Comparison of ENCODE assay signal across 8 cellular contexts in the genomic region with DNA sequence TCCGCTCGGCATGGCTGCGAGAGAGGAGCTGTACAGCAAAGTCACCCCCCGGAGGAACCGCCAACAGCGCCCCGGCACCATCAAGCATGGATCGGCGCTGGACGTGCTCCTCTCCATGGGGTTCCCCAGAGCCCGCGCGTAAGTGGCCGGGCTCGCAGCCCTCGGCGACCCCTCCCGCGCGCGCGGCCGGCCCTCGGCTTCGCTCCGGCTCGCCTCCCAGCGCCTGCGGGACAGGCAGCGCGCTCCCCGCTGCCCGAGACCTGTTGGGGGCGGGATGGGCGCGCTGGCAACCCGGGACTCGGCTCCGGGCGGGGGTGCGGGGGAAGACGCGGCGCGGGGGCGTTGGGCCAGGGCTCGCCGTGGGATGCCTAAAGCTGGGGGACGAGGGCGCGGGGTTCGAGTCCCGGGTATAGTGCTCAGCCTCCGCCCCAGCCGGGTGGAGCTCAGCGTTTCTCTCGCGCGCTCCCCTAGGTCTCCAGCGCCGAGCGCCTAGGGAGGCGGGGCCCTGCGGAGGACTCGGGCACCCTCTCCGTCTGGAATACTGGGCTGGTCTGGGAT. TPM values are rescaled to one million over a fixed set of nuclear protein-coding genes. Genes with fewer than 3 reads are reported as not detected.
DNase-seq lines count a peak whose midpoint lies in the region; ATAC-seq, FAIRE-seq and TF ChIP-seq lines count a peak whose summit lies in the region.

No MANE protein-coding gene starts in this region.

- no peak for TF ChIP-seq RAD21 in HepG2 (CRISPR knock-in tag; IDR thresholded peaks at IDR 0.05)

- no peak for TF ChIP-seq EP300 in HepG2 (IDR thresholded peaks at IDR 0.05; ENCODE audit: low read depth in 2 of 2, low read length in 2 of 2)
- no peak for TF ChIP-seq EP300 in HepG2 (CRISPR knock-in tag; IDR thresholded peaks at IDR 0.05; ENCODE audit: borderline replicate concordance)

- H3K27me3 ChIP-seq in KMS-11 (ENCODE audit: insufficient read depth, low read depth) (no peaks in the 10 kb centered on the region), HepG2 (ENCODE audit: control insufficient read depth in 1 of 2, insufficient read depth in 2 of 2, low read length in 2 of 2) (peaks cover 0 to 19% of the 10 kb centered on the region in 2 experiments; a peak in 4 of 5 replicates)

- DNase-seq in activated CD4-positive, alpha-beta T cell treated with anti-CD3 and anti-CD28 coated beads for 1 hour = peak; percentile 23
- DNase-seq in cerebellar cortex (ENCODE audit: low spot score) (peak; percentile 36), HepG2 (ENCODE audit: low spot score) (no peak), SKM-1 treated with dmso at 0.1 percent for 144 hours (lab: John Stamatoyannopoulos, UW; ENCODE audit: unreplicated experiment) (no peak)
- DNase-seq in stimulated activated CD4-positive, alpha-beta T cell treated with anti-CD3 and anti-CD28 coated beads, Interleukin-4, amount 100 ng/mL, for 24 hours = peak; percentile 49

- ATAC-seq in GM21786 (IDR thresholded peaks at IDR 0.05; ENCODE audit: unreplicated experiment) (peak; percentile 48), HepG2 (peak; percentile 75)

- peak overlapping the region; percentile 88 for H3K9ac ChIP-seq in ES-I3 (ENCODE audit: low read depth, low read length)
- H3K9ac ChIP-seq in KMS-11 = peak overlapping the region; percentile 25; the same call in 1 of the 2 replicates
- peak overlapping the region; percentile 61 for H3K9ac ChIP-seq in HepG2 (ENCODE audit: insufficient read depth, low read depth, low read length)

- H3K4me1 ChIP-seq in ES-I3 (ENCODE audit: insufficient read depth, low read length) (peaks cover 7% of the 10 kb centered on the region; the same call in 1 of the 2 replicates), KMS-11 (ENCODE audit: low read depth, poor library complexity, severe bottlenecking) (peaks cover 5% of the 10 kb centered on the region), HepG2 (ENCODE audit: insufficient read depth, low read length) (peaks cover 53% of the 10 kb centered on the region)

- H3K9me3 ChIP-seq in ES-I3 (ENCODE audit: control insufficient read depth, insufficient read depth, low read length) (no peaks in the 10 kb centered on the region), HepG2 (ENCODE audit: low read length) (no peaks in the 10 kb centered on the region)

- H3K36me3 ChIP-seq in ES-I3 (ENCODE audit: insufficient read depth, low read length) = no peaks in the 10 kb centered on the region
- no peaks in the 10 kb centered on the region for H3K36me3 ChIP-seq in KMS-11 (ENCODE audit: insufficient read depth)
- H3K36me3 ChIP-seq in HepG2 (replicated peaks in 1 of 2; ENCODE audit: control insufficient read depth in 1 of 2, insufficient read depth in 2 of 2, low read length in 2 of 2) = no peaks in the 10 kb centered on the region

- no CpG with 5 or more reads among the region's 66 CpGs for WGBS in HepG2 (ENCODE audit: low lambda C conversion rate)

- intact Hi-C loops in HepG2 (cut with micrococcal nuclease; ENCODE audit: unreplicated experiment) = no loop called here

- no peak for FAIRE-seq in HepG2 (lab: Jason Lieb, UNC)

- TF ChIP-seq POLR2A in HepG2 (IDR thresholded peaks at IDR 0.05; ENCODE audit: insufficient read depth in 1 of 2, low read depth in 2 of 2, low read length in 2 of 2) = no peak

- no peaks in the 10 kb centered on the region for H4K20me1 ChIP-seq in KMS-11 (ENCODE audit: insufficient read depth)
- H4K20me1 ChIP-seq in HepG2 (ENCODE audit: insufficient read depth, low read length) = no peaks in the 10 kb centered on the region

- POLR2A ChIA-PET in HepG2 (lab: Yijun Ruan, JAX) = interaction anchor here (0.6 to 2.3 kb wide), 9 partner anchors 9 to 97 kb away, joined by 3 to 18 read pairs (median 4); no protein-coding TSS in a partner anchor

- H3K4me3 ChIP-seq in KMS-11 (IDR thresholded peaks at IDR 0.05; ENCODE audit: insufficient read depth, low read depth, low read length) (no peak overlapping the region), HepG2 (replicated peaks in 1 of 3; ENCODE audit: insufficient read depth in 1 of 3, low read depth in 2 of 3, low read length in 3 of 3) (peak overlapping the region; percentile 63 to 87 (median 81))

- no TSS peak for BruUV-seq in HepG2 (replicated peaks; lab: Mats Ljungman, UMichigan)

- peak overlapping the region; percentile 75 for H2AFZ ChIP-seq in KMS-11 (ENCODE audit: low read depth)
- no peak overlapping the region for H2AFZ ChIP-seq in HepG2 (ENCODE audit: low read length)

- H3K4me2 ChIP-seq in KMS-11 (peak overlapping the region; percentile 64), HepG2 (ENCODE audit: low read depth, low read length) (peak overlapping the region; percentile 96)

- in situ Hi-C loops in HepG2 (cut with HindIII; ENCODE audit: extremely low pct_ligation_motif_present, low pct_unique_long_range_greater_than_20kb) = no loop called here

- no peak for TF ChIP-seq CTCF in KMS-11 (conservative IDR thresholded peaks at IDR 0.05; ENCODE audit: low read depth, low read length)
- TF ChIP-seq CTCF in HepG2 (CRISPR knock-in tag; IDR thresholded peaks at IDR 0.05) = no peak; the same call in 1 of the 2 replicates

- H3K27ac ChIP-seq in KMS-11 = no peak overlapping the region
- no peak overlapping the region for H3K27ac ChIP-seq in HepG2 (ENCODE audit: extremely low read length, insufficient read depth, low read length)

- CTCF ChIA-PET in HepG2 (lab: Yijun Ruan, JAX; ENCODE audit: low intra/inter-chr PET ratio, low total read pairs) = no interaction called here

- H3K79me2 ChIP-seq in KMS-11 (ENCODE audit: insufficient read depth, low read depth) = no peaks in the 10 kb centered on the region
- peaks cover 6% of the 10 kb centered on the region for H3K79me2 ChIP-seq in HepG2 (ENCODE audit: insufficient read depth, low read length)

TF ChIP-seq in HepG2, 621 proteins besides CTCF, POLR2A, EP300 and RAD21 (continues in another document):
- TF ChIP-seq ZNF674 (CRISPR knock-in tag; IDR thresholded peaks at IDR 0.05; ENCODE audit: low read depth) (no peak), ZBTB3 (CRISPR knock-in tag; IDR thresholded peaks at IDR 0.05; ENCODE audit: borderline replicate concordance, low read depth) (0 out of 2 replicates have a peak, but pooled peaks have one; percentile 24)
- TF ChIP-seq, protein P1, sequence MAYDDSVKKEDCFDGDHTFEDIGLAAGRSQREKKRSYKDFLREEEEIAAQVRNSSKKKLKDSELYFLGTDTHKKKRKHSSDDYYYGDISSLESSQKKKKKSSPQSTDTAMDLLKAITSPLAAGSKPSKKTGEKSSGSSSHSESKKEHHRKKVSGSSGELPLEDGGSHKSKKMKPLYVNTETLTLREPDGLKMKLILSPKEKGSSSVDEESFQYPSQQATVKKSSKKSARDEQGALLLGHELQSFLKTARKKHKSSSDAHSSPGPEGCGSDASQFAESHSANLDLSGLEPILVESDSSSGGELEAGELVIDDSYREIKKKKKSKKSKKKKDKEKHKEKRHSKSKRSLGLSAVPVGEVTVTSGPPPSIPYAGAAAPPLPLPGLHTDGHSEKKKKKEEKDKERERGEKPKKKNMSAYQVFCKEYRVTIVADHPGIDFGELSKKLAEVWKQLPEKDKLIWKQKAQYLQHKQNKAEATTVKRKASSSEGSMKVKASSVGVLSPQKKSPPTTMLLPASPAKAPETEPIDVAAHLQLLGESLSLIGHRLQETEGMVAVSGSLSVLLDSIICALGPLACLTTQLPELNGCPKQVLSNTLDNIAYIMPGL (CRISPR knock-in tag; IDR thresholded peaks at IDR 0.05; ENCODE audit: borderline replicate concordance in 1 of 2, low read depth in 1 of 2) = peak in 1 of 2 experiments; percentile 52; a peak in 1 of 4 replicates
- TF ChIP-seq, protein P2, sequence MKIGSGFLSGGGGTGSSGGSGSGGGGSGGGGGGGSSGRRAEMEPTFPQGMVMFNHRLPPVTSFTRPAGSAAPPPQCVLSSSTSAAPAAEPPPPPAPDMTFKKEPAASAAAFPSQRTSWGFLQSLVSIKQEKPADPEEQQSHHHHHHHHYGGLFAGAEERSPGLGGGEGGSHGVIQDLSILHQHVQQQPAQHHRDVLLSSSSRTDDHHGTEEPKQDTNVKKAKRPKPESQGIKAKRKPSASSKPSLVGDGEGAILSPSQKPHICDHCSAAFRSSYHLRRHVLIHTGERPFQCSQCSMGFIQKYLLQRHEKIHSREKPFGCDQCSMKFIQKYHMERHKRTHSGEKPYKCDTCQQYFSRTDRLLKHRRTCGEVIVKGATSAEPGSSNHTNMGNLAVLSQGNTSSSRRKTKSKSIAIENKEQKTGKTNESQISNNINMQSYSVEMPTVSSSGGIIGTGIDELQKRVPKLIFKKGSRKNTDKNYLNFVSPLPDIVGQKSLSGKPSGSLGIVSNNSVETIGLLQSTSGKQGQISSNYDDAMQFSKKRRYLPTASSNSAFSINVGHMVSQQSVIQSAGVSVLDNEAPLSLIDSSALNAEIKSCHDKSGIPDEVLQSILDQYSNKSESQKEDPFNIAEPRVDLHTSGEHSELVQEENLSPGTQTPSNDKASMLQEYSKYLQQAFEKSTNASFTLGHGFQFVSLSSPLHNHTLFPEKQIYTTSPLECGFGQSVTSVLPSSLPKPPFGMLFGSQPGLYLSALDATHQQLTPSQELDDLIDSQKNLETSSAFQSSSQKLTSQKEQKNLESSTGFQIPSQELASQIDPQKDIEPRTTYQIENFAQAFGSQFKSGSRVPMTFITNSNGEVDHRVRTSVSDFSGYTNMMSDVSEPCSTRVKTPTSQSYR (CRISPR knock-in tag; IDR thresholded peaks at IDR 0.05; ENCODE audit: borderline replicate concordance) = no peak

RNA-seq across cellular contexts. Expression of a gene that starts 0.6 kb away (rescaled TPM):
- total RNA-seq in HepG2 (2016; rRNA removed; fragmentation: Illumina TruSeq; extraction: Trizol) = 4.4 and 5.1 TPM in 2 replicates
- 2.4 and 3.2 TPM in 2 replicates for total RNA-seq in HepG2 (2016; cell fraction: cytosol; rRNA removed; fragmentation: Illumina TruSeq; extraction: Trizol; ENCODE audit: low read depth)
- 4.3 and 4.5 TPM in 2 replicates for total RNA-seq in HepG2 (2016; cell fraction: insoluble cytoplasmic fraction; rRNA removed; fragmentation: Illumina TruSeq; extraction: Trizol)
- 6.0 and 6.1 TPM in 2 replicates for total RNA-seq in HepG2 (2016; cell fraction: membrane; rRNA removed; fragmentation: Illumina TruSeq; extraction: Trizol)
- total RNA-seq in HepG2 (2016; cell fraction: nucleus; rRNA removed; fragmentation: Illumina TruSeq; extraction: Trizol) = 1.9 and 4.4 TPM in 2 replicates
- 4.8 and 7.6 TPM in 2 replicates for polyA plus RNA-seq in HepG2 (2011; rRNA removed)
- polyA plus RNA-seq in HepG2 (2011; cell fraction: cytosol; rRNA removed) = 5.8 and 6.4 TPM in 2 replicates
- 2.6 and 3.2 TPM in 2 replicates for polyA plus RNA-seq in HepG2 (2011; cell fraction: nucleus; rRNA removed)
- polyA plus RNA-seq in HepG2 (2012) = 1.4 and 1.8 TPM in 2 replicates
- 2.6 and 4.2 TPM in 2 replicates for polyA plus RNA-seq in HepG2 (2016; cell fraction: cytosol; fragmentation: Illumina TruSeq; extraction: Trizol; ENCODE audit: low read depth)
- polyA plus RNA-seq in HepG2 (2016; cell fraction: insoluble cytoplasmic fraction; fragmentation: Illumina TruSeq; extraction: Trizol; ENCODE audit: low read depth) = 4.2 and 4.5 TPM in 2 replicates
- polyA plus RNA-seq in HepG2 (2016; cell fraction: membrane; fragmentation: Illumina TruSeq; extraction: Trizol; ENCODE audit: low read depth) = 3.5 and 4.9 TPM in 2 replicates
- 1.9 and 4.2 TPM in 2 replicates for polyA plus RNA-seq in HepG2 (2016; cell fraction: nucleus; fragmentation: Illumina TruSeq; extraction: Trizol; ENCODE audit: insufficient read depth, low read depth)
- polyA minus RNA-seq in HepG2 (2011; rRNA and poly(A)+ RNA removed; ENCODE audit: low replicate concordance) = 3.7 and 44.0 TPM in 2 replicates
- 8.9 and 11.7 TPM in 2 replicates for polyA minus RNA-seq in HepG2 (2011; cell fraction: cytosol; rRNA and poly(A)+ RNA removed)
- 5.2 and 7.9 TPM in 2 replicates for polyA minus RNA-seq in HepG2 (2011; cell fraction: nucleus; rRNA and poly(A)+ RNA removed)

Comparison
In these comparisons a context has a peak if more than half of its experiments do, and no peak if none do; other contexts are left out.
1. H3K9ac ChIP-seq: peak in every context shown above with its lines; median percentile 88 in ES-I3; 61 in HepG2; 25 in KMS-11.
2. DNase-seq: peak in activated CD4-positive, alpha-beta T cell treated with anti-CD3 and anti-CD28 coated beads for 1 hour (single experiment), cerebellar cortex (single experiment) and stimulated activated CD4-positive, alpha-beta T cell treated with anti-CD3 and anti-CD28 coated beads, Interleukin-4, amount 100 ng/mL, for 24 hours (single experiment); none in HepG2 (single experiment) and SKM-1 treated with dmso at 0.1 percent for 144 hours (single experiment).